13 cellular contexts compared by ENCODE assay signal in the genomic region with DNA sequence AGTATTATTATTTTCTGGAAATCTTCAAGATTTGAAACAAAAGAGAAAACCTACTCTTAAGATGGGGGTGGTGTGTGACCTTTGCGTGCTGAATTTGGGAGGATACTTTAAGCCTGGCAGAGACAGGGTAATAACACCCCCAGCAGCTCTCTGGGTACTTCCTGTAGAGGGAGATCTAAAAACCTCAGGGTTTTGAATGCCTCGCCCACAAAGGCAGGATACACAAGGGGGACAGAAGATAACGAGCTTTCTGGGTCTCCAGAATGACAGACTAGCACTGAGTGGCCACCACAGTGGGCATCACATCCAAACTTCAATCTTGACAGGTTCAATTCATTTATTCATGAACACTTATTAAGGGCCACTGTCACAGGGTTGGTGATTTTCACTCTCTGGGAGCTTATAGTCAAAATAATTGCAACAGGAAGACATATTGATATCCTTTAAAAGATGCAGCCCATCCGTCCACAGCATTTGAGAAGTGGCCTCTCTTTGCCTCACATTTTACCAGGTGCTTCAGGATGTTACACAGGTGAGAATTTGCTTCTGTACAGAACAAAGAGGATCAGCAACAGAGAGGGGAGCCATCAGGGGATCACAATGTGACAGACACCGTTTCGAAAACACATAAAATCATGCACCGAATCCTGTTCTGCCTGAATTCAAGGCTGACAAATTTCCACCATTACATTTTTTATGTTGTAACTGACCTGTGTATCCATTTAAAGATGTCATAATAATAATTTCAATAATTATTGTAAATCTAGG. TPM values are rescaled to one million over a fixed set of nuclear protein-coding genes. Genes with fewer than 3 reads are reported as not detected.
DNase-seq lines count a peak whose midpoint lies in the region; ATAC-seq and TF ChIP-seq lines count a peak whose summit lies in the region.
"Had no signal": no experiment of that assay in that cellular context is flagged by ENCODE, and none has a peak within 500 bp of the region (broad histone marks: within the 10 kb centered on the region; RNA-seq: fewer than 3 reads in every experiment).

No MANE protein-coding gene starts in this region.

- H3K36me3 ChIP-seq in esophagus muscularis mucosa, result no peaks in the 10 kb centered on the region

- no peaks in the 10 kb centered on the region for H3K27me3 Mint-ChIP-seq in activated CD4-positive, alpha-beta T cell treated with anti-CD3 and anti-CD28 coated beads, Interleukin-2, amount 10 ng/mL, durations not matched to agents 24 days and 14 days
- H3K27me3 Mint-ChIP-seq: memory B cell had no signal

- in situ Hi-C loops in G401 (cut with HindIII; ENCODE audit: low sequenced_read_pairs), result no loop called here

- H3K4me3 ChIP-seq in esophagus muscularis mucosa, result no peak overlapping the region
- H3K4me3 ChIP-seq in foreskin fibroblast (ENCODE audit: low read depth in 1 of 2, low read length in 2 of 2), result no peak overlapping the region
- H3K4me3 ChIP-seq: heart left ventricle had no signal

- H3K4me1 ChIP-seq in esophagus muscularis mucosa, result no peaks in the 10 kb centered on the region

- DNase-seq in stimulated activated naive CD4-positive, alpha-beta T cell (lab: John Stamatoyannopoulos, UW), result peak in 4 of 6 experiments; percentile 6 to 63 (median 51)
- no peak for DNase-seq in stimulated activated naive CD4-positive, alpha-beta T cell treated with Interleukin-2 at 50 U/mL for 16 hours (lab: John Stamatoyannopoulos, UW)
- peak; percentile 77 for DNase-seq in activated CD4-positive, alpha-beta T cell treated with anti-CD3 and anti-CD28 coated beads, Interleukin-2, amount 10 ng/mL, durations not matched to agents 24 days and 14 days
- DNase-seq in esophagus muscularis mucosa (ENCODE audit: extremely low spot score) (peak; percentile 47), foreskin fibroblast (no peak), G401 (ENCODE audit: low spot score) (no peak)
- DNase-seq in stimulated activated CD4-positive, alpha-beta T cell treated with anti-CD3 and anti-CD28 coated beads, Interleukin-12 subunit alpha, Interleukin-12 subunit beta, amount 100 ng/mL, for 4 hours, result no peak
- DNase-seq: heart left ventricle had no signal

- H3K4me1 Mint-ChIP-seq in activated CD4-positive, alpha-beta T cell treated with anti-CD3 and anti-CD28 coated beads, Interleukin-2, amount 10 ng/mL, durations not matched to agents 24 days and 14 days, result peaks cover 17% of the 10 kb centered on the region

- intact Hi-C loops in activated CD4-positive, alpha-beta T cell treated with anti-CD3 and anti-CD28 coated beads, Interleukin-2, amount 10 ng/mL, durations not matched to agents 24 days and 14 days (cut with micrococcal nuclease), result no loop called here
- intact Hi-C loops in esophagus muscularis mucosa (cut with DNase I), result no loop called here

- TF ChIP-seq CTCF in esophagus muscularis mucosa (IDR thresholded peaks at IDR 0.05), result no peak
- no peak for TF ChIP-seq CTCF in foreskin fibroblast (IDR thresholded peaks at IDR 0.05; ENCODE audit: low read depth, low read length)

- H3K27ac ChIP-seq in esophagus muscularis mucosa (replicated peaks in 1 of 4), result no peak overlapping the region
- H3K27ac ChIP-seq: heart left ventricle had no signal

- no peak for TF ChIP-seq POLR2A in esophagus muscularis mucosa (IDR thresholded peaks at IDR 0.05; ENCODE audit: low read depth)

- H3K9me3 ChIP-seq in esophagus muscularis mucosa, result no peaks in the 10 kb centered on the region
- H3K9me3 ChIP-seq: heart left ventricle had no signal

- TF ChIP-seq EP300 in esophagus muscularis mucosa (IDR thresholded peaks at IDR 0.05), result no peak

- no peaks in the 10 kb centered on the region for H3K9me3 Mint-ChIP-seq in activated CD4-positive, alpha-beta T cell treated with anti-CD3 and anti-CD28 coated beads, Interleukin-2, amount 10 ng/mL, durations not matched to agents 24 days and 14 days
- H3K9me3 Mint-ChIP-seq: memory B cell had no signal

- no peak for ATAC-seq in GM19351 (IDR thresholded peaks at IDR 0.05; ENCODE audit: unreplicated experiment)
- ATAC-seq: heart left ventricle, Panc1 had no signal

- peak overlapping the region; percentile 47 for H3K4me3 Mint-ChIP-seq in activated CD4-positive, alpha-beta T cell treated with anti-CD3 and anti-CD28 coated beads, Interleukin-2, amount 10 ng/mL, durations not matched to agents 24 days and 14 days
- H3K4me3 Mint-ChIP-seq: memory B cell had no signal

- WGBS in esophagus muscularis mucosa, result 87% methylated on average over 7 of the region's 7 CpGs

- H3K36me3 Mint-ChIP-seq in activated CD4-positive, alpha-beta T cell treated with anti-CD3 and anti-CD28 coated beads, Interleukin-2, amount 10 ng/mL, durations not matched to agents 24 days and 14 days (ENCODE audit: low read depth), result peaks cover 9% of the 10 kb centered on the region

- no peaks in the 10 kb centered on the region for H3K27me3 ChIP-seq in esophagus muscularis mucosa
- H3K27me3 ChIP-seq: heart left ventricle had no signal

- peak overlapping the region; percentile 52 for H3K27ac Mint-ChIP-seq in activated CD4-positive, alpha-beta T cell treated with anti-CD3 and anti-CD28 coated beads, Interleukin-2, amount 10 ng/mL, durations not matched to agents 24 days and 14 days
- H3K27ac Mint-ChIP-seq: memory B cell had no signal

RNA-seq across cellular contexts. Expression of a gene that starts 14.3 kb away (rescaled TPM):
- not detected in 2 replicates for total RNA-seq in activated CD4-positive, alpha-beta T cell treated with anti-CD3 and anti-CD28 coated beads, Interleukin-2, amount 10 ng/mL, durations not matched to agents 24 days and 14 days
- total RNA-seq in esophagus muscularis mucosa, result not detected
- total RNA-seq in G401 (2014; rRNA removed; shearing (Covaris generic)), result not detected in 2 replicates
- total RNA-seq: activated CD8-positive, alpha-beta memory T cell treated with anti-CD3 and anti-CD28 coated beads for 36 hours had no signal

RNA-seq across cellular contexts. Expression of a gene that starts 46.2 kb away (rescaled TPM):
- 14.3 and 16.7 TPM in 2 replicates for total RNA-seq in activated CD4-positive, alpha-beta T cell treated with anti-CD3 and anti-CD28 coated beads, Interleukin-2, amount 10 ng/mL, durations not matched to agents 24 days and 14 days
- 1 to 10 TPM in 3 of 4 donors, under 1 TPM in 1; 0.83 to 5.9 (median 2.8) TPM for total RNA-seq in esophagus muscularis mucosa
- total RNA-seq in G401 (2014; rRNA removed; shearing (Covaris generic)), result 0.80 TPM in 1 of 2 replicates, not detected in the other

RNA-seq across cellular contexts. Expression of a gene that starts 50.0 kb away (rescaled TPM):
- 0.47 and 0.93 TPM in 2 replicates for total RNA-seq in activated CD4-positive, alpha-beta T cell treated with anti-CD3 and anti-CD28 coated beads, Interleukin-2, amount 10 ng/mL, durations not matched to agents 24 days and 14 days
- not detected for total RNA-seq in esophagus muscularis mucosa
- total RNA-seq in G401 (2014; rRNA removed; shearing (Covaris generic)), result not detected in 2 replicates
- total RNA-seq: heart left ventricle, skeletal muscle tissue had no signal

Comparison
In these comparisons a context has a peak if more than half of its experiments do, and no peak if none do; other contexts are left out.
1. DNase-seq: peak in stimulated activated naive CD4-positive, alpha-beta T cell (4 of 6), activated CD4-positive, alpha-beta T cell treated with anti-CD3 and anti-CD28 coated beads, Interleukin-2, amount 10 ng/mL, durations not matched to agents 24 days and 14 days (single experiment) and esophagus muscularis mucosa (single experiment); none in stimulated activated naive CD4-positive, alpha-beta T cell treated with Interleukin-2 at 50 U/mL for 16 hours (single experiment), foreskin fibroblast (0 of 2), stimulated activated CD4-positive, alpha-beta T cell treated with anti-CD3 and anti-CD28 coated beads, Interleukin-12 subunit alpha, Interleukin-12 subunit beta, amount 100 ng/mL, for 4 hours (single experiment) and G401 (single experiment).